In the genomic region with DNA sequence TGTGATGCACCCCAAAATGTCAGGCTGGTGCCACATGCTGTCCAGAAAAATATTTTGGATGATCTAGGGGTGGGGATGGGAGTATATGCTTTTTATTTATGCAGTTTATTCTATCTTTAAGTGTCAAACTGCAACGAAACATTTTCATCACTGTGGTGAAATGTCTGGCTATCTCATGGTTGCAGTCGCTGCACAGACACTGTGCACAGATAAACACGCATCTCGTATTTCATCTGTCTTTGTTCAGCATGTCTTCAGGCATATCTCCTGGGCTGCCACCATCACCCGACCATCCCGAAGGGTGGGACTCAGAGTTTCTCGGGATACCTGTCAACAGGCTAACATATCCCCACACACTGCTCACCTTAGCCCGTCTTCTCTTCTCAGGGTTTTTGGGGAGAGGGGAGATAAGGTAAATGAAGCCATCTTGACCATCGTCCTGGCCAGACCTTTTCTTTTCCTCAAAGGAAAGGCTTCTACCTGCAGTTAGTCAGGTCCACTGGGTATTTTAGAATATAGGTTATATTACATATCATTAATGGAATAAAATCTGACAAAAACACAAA, we compare ENCODE assay signal across 1 cellular context.
TF ChIP-seq lines count a peak whose summit lies in the region.

No MANE protein-coding gene starts in this region.

TF ChIP-seq in K562, 482 proteins besides CTCF, POLR2A, EP300 and RAD21 (continued from another document and continues in another):
- TF ChIP-seq, protein P1, sequence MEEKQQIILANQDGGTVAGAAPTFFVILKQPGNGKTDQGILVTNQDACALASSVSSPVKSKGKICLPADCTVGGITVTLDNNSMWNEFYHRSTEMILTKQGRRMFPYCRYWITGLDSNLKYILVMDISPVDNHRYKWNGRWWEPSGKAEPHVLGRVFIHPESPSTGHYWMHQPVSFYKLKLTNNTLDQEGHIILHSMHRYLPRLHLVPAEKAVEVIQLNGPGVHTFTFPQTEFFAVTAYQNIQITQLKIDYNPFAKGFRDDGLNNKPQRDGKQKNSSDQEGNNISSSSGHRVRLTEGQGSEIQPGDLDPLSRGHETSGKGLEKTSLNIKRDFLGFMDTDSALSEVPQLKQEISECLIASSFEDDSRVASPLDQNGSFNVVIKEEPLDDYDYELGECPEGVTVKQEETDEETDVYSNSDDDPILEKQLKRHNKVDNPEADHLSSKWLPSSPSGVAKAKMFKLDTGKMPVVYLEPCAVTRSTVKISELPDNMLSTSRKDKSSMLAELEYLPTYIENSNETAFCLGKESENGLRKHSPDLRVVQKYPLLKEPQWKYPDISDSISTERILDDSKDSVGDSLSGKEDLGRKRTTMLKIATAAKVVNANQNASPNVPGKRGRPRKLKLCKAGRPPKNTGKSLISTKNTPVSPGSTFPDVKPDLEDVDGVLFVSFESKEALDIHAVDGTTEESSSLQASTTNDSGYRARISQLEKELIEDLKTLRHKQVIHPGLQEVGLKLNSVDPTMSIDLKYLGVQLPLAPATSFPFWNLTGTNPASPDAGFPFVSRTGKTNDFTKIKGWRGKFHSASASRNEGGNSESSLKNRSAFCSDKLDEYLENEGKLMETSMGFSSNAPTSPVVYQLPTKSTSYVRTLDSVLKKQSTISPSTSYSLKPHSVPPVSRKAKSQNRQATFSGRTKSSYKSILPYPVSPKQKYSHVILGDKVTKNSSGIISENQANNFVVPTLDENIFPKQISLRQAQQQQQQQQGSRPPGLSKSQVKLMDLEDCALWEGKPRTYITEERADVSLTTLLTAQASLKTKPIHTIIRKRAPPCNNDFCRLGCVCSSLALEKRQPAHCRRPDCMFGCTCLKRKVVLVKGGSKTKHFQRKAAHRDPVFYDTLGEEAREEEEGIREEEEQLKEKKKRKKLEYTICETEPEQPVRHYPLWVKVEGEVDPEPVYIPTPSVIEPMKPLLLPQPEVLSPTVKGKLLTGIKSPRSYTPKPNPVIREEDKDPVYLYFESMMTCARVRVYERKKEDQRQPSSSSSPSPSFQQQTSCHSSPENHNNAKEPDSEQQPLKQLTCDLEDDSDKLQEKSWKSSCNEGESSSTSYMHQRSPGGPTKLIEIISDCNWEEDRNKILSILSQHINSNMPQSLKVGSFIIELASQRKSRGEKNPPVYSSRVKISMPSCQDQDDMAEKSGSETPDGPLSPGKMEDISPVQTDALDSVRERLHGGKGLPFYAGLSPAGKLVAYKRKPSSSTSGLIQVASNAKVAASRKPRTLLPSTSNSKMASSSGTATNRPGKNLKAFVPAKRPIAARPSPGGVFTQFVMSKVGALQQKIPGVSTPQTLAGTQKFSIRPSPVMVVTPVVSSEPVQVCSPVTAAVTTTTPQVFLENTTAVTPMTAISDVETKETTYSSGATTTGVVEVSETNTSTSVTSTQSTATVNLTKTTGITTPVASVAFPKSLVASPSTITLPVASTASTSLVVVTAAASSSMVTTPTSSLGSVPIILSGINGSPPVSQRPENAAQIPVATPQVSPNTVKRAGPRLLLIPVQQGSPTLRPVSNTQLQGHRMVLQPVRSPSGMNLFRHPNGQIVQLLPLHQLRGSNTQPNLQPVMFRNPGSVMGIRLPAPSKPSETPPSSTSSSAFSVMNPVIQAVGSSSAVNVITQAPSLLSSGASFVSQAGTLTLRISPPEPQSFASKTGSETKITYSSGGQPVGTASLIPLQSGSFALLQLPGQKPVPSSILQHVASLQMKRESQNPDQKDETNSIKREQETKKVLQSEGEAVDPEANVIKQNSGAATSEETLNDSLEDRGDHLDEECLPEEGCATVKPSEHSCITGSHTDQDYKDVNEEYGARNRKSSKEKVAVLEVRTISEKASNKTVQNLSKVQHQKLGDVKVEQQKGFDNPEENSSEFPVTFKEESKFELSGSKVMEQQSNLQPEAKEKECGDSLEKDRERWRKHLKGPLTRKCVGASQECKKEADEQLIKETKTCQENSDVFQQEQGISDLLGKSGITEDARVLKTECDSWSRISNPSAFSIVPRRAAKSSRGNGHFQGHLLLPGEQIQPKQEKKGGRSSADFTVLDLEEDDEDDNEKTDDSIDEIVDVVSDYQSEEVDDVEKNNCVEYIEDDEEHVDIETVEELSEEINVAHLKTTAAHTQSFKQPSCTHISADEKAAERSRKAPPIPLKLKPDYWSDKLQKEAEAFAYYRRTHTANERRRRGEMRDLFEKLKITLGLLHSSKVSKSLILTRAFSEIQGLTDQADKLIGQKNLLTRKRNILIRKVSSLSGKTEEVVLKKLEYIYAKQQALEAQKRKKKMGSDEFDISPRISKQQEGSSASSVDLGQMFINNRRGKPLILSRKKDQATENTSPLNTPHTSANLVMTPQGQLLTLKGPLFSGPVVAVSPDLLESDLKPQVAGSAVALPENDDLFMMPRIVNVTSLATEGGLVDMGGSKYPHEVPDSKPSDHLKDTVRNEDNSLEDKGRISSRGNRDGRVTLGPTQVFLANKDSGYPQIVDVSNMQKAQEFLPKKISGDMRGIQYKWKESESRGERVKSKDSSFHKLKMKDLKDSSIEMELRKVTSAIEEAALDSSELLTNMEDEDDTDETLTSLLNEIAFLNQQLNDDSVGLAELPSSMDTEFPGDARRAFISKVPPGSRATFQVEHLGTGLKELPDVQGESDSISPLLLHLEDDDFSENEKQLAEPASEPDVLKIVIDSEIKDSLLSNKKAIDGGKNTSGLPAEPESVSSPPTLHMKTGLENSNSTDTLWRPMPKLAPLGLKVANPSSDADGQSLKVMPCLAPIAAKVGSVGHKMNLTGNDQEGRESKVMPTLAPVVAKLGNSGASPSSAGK (IDR thresholded peaks at IDR 0.05), result no peak
- TF ChIP-seq SIN3B (IDR thresholded peaks at IDR 0.05; ENCODE audit: low read depth) (no peak), L3MBTL2 (IDR thresholded peaks at IDR 0.05) (0 out of 2 replicates have a peak, but pooled peaks have one; percentile 44), DNMT1 (IDR thresholded peaks at IDR 0.05) (no peak), PTTG1 (tag; IDR thresholded peaks at IDR 0.05; ENCODE audit: low read depth) (no peak), ZNF584 (CRISPR knock-in tag; IDR thresholded peaks at IDR 0.05; ENCODE audit: low read depth) (peak; percentile 68; the same call in 1 of the 2 replicates), SLC30A9 (CRISPR knock-in tag; IDR thresholded peaks at IDR 0.05) (no peak), DPF2 (IDR thresholded peaks at IDR 0.05) (peak; percentile 98), SNRNP70 (optimal IDR thresholded peaks at IDR 0.05; ENCODE audit: low read depth, low read length) (no peak), ZNF830 (CRISPR knock-in tag; IDR thresholded peaks at IDR 0.05) (no peak), SMARCB1 (IDR thresholded peaks at IDR 0.05; ENCODE audit: insufficient read length, low read depth) (no peak), SAFB2 (IDR thresholded peaks at IDR 0.05; ENCODE audit: borderline replicate concordance, low read depth, low read length, severe bottlenecking) (no peak), BRD9 (IDR thresholded peaks at IDR 0.05; ENCODE audit: low read depth, partially characterized antibody) (no peak), CHD4 (IDR thresholded peaks at IDR 0.05; ENCODE audit: insufficient read depth, insufficient replicate concordance, low read depth, low read length, poor library complexity, severe bottlenecking) (no peak), RBM39 (optimal IDR thresholded peaks at IDR 0.05; ENCODE audit: low read depth, low read length) (no peak), ZNF408 (CRISPR knock-in tag; IDR thresholded peaks at IDR 0.05; ENCODE audit: low read depth) (no peak), GABPA (tag; conservative IDR thresholded peaks at IDR 0.05; ENCODE audit: low read depth) (no peak), RAD51 (IDR thresholded peaks at IDR 0.05; ENCODE audit: borderline replicate concordance, low read depth) (no peak), MXI1 (IDR thresholded peaks at IDR 0.05; ENCODE audit: low read depth, low read length) (peak; percentile 41; the same call in 1 of the 2 replicates), ZNF212 (CRISPR knock-in tag; IDR thresholded peaks at IDR 0.05) (no peak), XRCC4 (IDR thresholded peaks at IDR 0.05; ENCODE audit: extremely low read depth, insufficient read depth, insufficient read length) (no peak), ZNF121 (CRISPR knock-in tag; conservative IDR thresholded peaks at IDR 0.05) (no peak), ELF1 (tag; IDR thresholded peaks at IDR 0.05) (no peak)
- TF ChIP-seq, protein P2, sequence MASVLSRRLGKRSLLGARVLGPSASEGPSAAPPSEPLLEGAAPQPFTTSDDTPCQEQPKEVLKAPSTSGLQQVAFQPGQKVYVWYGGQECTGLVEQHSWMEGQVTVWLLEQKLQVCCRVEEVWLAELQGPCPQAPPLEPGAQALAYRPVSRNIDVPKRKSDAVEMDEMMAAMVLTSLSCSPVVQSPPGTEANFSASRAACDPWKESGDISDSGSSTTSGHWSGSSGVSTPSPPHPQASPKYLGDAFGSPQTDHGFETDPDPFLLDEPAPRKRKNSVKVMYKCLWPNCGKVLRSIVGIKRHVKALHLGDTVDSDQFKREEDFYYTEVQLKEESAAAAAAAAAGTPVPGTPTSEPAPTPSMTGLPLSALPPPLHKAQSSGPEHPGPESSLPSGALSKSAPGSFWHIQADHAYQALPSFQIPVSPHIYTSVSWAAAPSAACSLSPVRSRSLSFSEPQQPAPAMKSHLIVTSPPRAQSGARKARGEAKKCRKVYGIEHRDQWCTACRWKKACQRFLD (CRISPR knock-in tag; IDR thresholded peaks at IDR 0.05), result peak; percentile 92; the same call in 1 of the 2 replicates
- TF ChIP-seq, protein P3, sequence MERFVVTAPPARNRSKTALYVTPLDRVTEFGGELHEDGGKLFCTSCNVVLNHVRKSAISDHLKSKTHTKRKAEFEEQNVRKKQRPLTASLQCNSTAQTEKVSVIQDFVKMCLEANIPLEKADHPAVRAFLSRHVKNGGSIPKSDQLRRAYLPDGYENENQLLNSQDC (CRISPR knock-in tag; IDR thresholded peaks at IDR 0.05), result no peak
- TF ChIP-seq, protein P4, sequence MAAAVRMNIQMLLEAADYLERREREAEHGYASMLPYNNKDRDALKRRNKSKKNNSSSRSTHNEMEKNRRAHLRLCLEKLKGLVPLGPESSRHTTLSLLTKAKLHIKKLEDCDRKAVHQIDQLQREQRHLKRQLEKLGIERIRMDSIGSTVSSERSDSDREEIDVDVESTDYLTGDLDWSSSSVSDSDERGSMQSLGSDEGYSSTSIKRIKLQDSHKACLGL (CRISPR knock-in tag; IDR thresholded peaks at IDR 0.05; ENCODE audit: borderline replicate concordance, poor library complexity, severe bottlenecking), result no peak
- TF ChIP-seq, protein P5, sequence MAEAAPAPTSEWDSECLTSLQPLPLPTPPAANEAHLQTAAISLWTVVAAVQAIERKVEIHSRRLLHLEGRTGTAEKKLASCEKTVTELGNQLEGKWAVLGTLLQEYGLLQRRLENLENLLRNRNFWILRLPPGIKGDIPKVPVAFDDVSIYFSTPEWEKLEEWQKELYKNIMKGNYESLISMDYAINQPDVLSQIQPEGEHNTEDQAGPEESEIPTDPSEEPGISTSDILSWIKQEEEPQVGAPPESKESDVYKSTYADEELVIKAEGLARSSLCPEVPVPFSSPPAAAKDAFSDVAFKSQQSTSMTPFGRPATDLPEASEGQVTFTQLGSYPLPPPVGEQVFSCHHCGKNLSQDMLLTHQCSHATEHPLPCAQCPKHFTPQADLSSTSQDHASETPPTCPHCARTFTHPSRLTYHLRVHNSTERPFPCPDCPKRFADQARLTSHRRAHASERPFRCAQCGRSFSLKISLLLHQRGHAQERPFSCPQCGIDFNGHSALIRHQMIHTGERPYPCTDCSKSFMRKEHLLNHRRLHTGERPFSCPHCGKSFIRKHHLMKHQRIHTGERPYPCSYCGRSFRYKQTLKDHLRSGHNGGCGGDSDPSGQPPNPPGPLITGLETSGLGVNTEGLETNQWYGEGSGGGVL (CRISPR knock-in tag; IDR thresholded peaks at IDR 0.05), result no peak
- TF ChIP-seq, protein P6, sequence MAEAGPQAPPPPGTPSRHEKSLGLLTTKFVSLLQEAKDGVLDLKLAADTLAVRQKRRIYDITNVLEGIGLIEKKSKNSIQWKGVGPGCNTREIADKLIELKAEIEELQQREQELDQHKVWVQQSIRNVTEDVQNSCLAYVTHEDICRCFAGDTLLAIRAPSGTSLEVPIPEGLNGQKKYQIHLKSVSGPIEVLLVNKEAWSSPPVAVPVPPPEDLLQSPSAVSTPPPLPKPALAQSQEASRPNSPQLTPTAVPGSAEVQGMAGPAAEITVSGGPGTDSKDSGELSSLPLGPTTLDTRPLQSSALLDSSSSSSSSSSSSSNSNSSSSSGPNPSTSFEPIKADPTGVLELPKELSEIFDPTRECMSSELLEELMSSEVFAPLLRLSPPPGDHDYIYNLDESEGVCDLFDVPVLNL (CRISPR knock-in tag; IDR thresholded peaks at IDR 0.05; ENCODE audit: low read depth), result no peak
- TF ChIP-seq, protein P7, sequence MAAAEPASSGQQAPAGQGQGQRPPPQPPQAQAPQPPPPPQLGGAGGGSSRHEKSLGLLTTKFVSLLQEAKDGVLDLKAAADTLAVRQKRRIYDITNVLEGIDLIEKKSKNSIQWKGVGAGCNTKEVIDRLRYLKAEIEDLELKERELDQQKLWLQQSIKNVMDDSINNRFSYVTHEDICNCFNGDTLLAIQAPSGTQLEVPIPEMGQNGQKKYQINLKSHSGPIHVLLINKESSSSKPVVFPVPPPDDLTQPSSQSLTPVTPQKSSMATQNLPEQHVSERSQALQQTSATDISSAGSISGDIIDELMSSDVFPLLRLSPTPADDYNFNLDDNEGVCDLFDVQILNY (CRISPR knock-in tag; IDR thresholded peaks at IDR 0.05), result no peak
- TF ChIP-seq, protein P8, sequence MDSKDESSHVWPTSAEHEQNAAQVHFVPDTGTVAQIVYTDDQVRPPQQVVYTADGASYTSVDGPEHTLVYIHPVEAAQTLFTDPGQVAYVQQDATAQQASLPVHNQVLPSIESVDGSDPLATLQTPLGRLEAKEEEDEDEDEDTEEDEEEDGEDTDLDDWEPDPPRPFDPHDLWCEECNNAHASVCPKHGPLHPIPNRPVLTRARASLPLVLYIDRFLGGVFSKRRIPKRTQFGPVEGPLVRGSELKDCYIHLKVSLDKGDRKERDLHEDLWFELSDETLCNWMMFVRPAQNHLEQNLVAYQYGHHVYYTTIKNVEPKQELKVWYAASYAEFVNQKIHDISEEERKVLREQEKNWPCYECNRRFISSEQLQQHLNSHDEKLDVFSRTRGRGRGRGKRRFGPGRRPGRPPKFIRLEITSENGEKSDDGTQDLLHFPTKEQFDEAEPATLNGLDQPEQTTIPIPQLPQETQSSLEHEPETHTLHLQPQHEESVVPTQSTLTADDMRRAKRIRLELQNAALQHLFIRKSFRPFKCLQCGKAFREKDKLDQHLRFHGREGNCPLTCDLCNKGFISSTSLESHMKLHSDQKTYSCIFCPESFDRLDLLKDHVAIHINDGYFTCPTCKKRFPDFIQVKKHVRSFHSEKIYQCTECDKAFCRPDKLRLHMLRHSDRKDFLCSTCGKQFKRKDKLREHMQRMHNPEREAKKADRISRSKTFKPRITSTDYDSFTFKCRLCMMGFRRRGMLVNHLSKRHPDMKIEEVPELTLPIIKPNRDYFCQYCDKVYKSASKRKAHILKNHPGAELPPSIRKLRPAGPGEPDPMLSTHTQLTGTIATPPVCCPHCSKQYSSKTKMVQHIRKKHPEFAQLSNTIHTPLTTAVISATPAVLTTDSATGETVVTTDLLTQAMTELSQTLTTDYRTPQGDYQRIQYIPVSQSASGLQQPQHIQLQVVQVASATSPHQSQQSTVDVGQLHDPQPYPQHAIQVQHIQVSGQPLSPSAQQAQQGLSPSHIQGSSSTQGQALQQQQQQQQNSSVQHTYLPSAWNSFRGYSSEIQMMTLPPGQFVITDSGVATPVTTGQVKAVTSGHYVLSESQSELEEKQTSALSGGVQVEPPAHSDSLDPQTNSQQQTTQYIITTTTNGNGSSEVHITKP (IDR thresholded peaks at IDR 0.05; ENCODE audit: partially characterized antibody), result peak; percentile 94
- TF ChIP-seq, protein P9, sequence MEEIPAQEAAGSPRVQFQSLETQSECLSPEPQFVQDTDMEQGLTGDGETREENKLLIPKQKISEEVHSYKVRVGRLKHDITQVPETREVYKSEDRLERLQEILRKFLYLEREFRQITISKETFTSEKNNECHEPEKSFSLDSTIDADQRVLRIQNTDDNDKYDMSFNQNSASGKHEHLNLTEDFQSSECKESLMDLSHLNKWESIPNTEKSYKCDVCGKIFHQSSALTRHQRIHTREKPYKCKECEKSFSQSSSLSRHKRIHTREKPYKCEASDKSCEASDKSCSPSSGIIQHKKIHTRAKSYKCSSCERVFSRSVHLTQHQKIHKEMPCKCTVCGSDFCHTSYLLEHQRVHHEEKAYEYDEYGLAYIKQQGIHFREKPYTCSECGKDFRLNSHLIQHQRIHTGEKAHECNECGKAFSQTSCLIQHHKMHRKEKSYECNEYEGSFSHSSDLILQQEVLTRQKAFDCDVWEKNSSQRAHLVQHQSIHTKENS (CRISPR knock-in tag; IDR thresholded peaks at IDR 0.05), result no peak
